30 cellular contexts compared by ENCODE assay signal in the genomic region with DNA sequence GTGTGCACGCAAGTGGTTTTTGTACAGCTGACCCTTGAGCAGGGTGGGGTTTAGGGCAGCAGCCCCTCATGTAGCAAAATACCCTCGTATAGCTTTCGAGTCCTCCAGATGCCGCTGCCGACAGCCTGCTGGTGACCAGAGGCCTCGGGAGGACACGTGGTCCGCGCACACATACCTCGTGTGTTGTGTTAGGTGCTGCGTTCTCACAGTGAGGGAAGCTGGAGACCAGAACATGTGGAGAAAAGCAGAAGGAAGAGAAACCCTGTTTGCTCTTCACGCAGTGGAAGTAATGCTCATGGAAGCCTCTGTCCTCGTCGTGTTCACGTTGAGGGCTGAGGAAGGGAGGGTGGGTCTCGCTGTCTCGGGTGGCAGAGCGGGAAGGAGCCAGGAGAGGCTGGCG. TPM values are rescaled to one million over a fixed set of nuclear protein-coding genes. Genes with fewer than 3 reads are reported as not detected.
DNase-seq lines count a peak whose midpoint lies in the region; ATAC-seq, FAIRE-seq and TF ChIP-seq lines count a peak whose summit lies in the region.
"Had no signal": no experiment of that assay in that cellular context is flagged by ENCODE, and none has a peak within 500 bp of the region (broad histone marks: within the 10 kb centered on the region; RNA-seq: fewer than 3 reads in every experiment).

No MANE protein-coding gene starts in this region.

- FAIRE-seq in D721Med (lab: Jason Lieb, UNC): no peak
- FAIRE-seq: astrocyte, endometrium, frontal cortex, RCC 7860, TTC549 had no signal

- H3K36me3 Mint-ChIP-seq in endodermal cell (ENCODE audit: low read depth): peaks cover 39% of the 10 kb centered on the region
- H3K36me3 Mint-ChIP-seq: memory B cell had no signal

- H3K4me3 ChIP-seq in endodermal cell (ENCODE audit: low read length): no peak overlapping the region
- no peak overlapping the region for H3K4me3 ChIP-seq in neutrophil (ENCODE audit: low read depth in 1 of 2, low read length in 1 of 2)
- H3K4me3 ChIP-seq: BLaER1 treated with 17β-estradiol and CSF1 and Interleukin-3, amounts not matched to agents 10 nM and 100 nM; esophagus squamous epithelium; hepatocyte; SJSA1; stomach; thyroid gland had no signal

- H3K36me3 ChIP-seq in endodermal cell (ENCODE audit: control insufficient read depth, insufficient read depth, low read length): peaks cover 12% of the 10 kb centered on the region
- peaks cover 34% of the 10 kb centered on the region for H3K36me3 ChIP-seq in neutrophil
- H3K36me3 ChIP-seq: thyroid gland had no signal

- peak overlapping the region; percentile 44 for H3K27ac Mint-ChIP-seq in endodermal cell
- H3K27ac Mint-ChIP-seq: activated CD4-positive, alpha-beta memory T cell treated with anti-CD3 and anti-CD28 coated beads, Interleukin-2, amount 10 ng/mL, durations not matched to agents 7 days and 5 days; activated naive CD8-positive, alpha-beta T cell treated with anti-CD3 and anti-CD28 coated beads for 36 hours; activated T-helper 2 cell treated with anti-CD3 and anti-CD28 coated beads, Interferon-gamma antibody, Interleukin-2, Interleukin-4, amounts not matched to agents 10 μg/mL and 5 μg/mL and 100 μg/mL, durations not matched to agents 14 hours and 24 hours and 36 hours; memory B cell had no signal

- H3K4me1 ChIP-seq in endodermal cell (ENCODE audit: control insufficient read depth, insufficient read depth, low read length) (no peaks in the 10 kb centered on the region), neutrophil (ENCODE audit: control insufficient read depth in 1 of 2, insufficient read depth in 1 of 2, low read depth in 1 of 2, low read length in 1 of 2) (peaks cover 27 to 29% of the 10 kb centered on the region in 2 experiments)
- H3K4me1 ChIP-seq: SJSA1 had no signal

- peak; percentile 63 for DNase-seq in CD1c-positive myeloid dendritic cell (ENCODE audit: extremely low spot score)
- peak; percentile 69 for DNase-seq in MV-4-11 (lab: John Stamatoyannopoulos, UW)
- DNase-seq in endodermal cell: no peak
- no peak for DNase-seq in D721Med (ENCODE audit: insufficient read length, low spot score)
- no peak for DNase-seq in AG20443 (ENCODE audit: low spot score)
- DNase-seq: activated CD4-positive, alpha-beta memory T cell treated with anti-CD3 and anti-CD28 coated beads, Interleukin-2, amount 10 ng/mL, durations not matched to agents 7 days and 5 days; activated CD4-positive, CD25-positive, alpha-beta regulatory T cell treated with anti-CD3 and anti-CD28 coated beads, Interleukin-2, amount 50 U/mL, for 72 hours; activated CD8-positive, alpha-beta memory T cell treated with anti-CD3 and anti-CD28 coated beads, Interleukin-2, amount 50 U/mL, for 48 hours; activated naive CD8-positive, alpha-beta T cell treated with anti-CD3 and anti-CD28 coated beads for 36 hours; Calu3; esophagus squamous epithelium; IMR-90; left cardiac atrium; NCI-H1105 treated with DMSO at 0.1 percent for 48 hours; NCI-H1930; NCI-H524 treated with DMSO at 0.1 percent for 48 hours; stomach; thyroid gland had no signal

- H3K27me3 Mint-ChIP-seq in endodermal cell (ENCODE audit: insufficient read depth): no peaks in the 10 kb centered on the region
- H3K27me3 Mint-ChIP-seq: activated CD4-positive, alpha-beta memory T cell treated with anti-CD3 and anti-CD28 coated beads, Interleukin-2, amount 10 ng/mL, durations not matched to agents 7 days and 5 days; activated naive CD8-positive, alpha-beta T cell treated with anti-CD3 and anti-CD28 coated beads for 36 hours; memory B cell had no signal

- H3K4me1 Mint-ChIP-seq in endodermal cell: peaks cover 2% of the 10 kb centered on the region

- no peak overlapping the region for H3K4me3 Mint-ChIP-seq in endodermal cell
- H3K4me3 Mint-ChIP-seq: activated CD4-positive, alpha-beta memory T cell treated with anti-CD3 and anti-CD28 coated beads, Interleukin-2, amount 10 ng/mL, durations not matched to agents 7 days and 5 days; activated naive CD8-positive, alpha-beta T cell treated with anti-CD3 and anti-CD28 coated beads for 36 hours; memory B cell had no signal

- no peak overlapping the region for H3K27ac ChIP-seq in endodermal cell (ENCODE audit: low read depth, low read length)
- H3K27ac ChIP-seq in neutrophil: peak overlapping the region; percentile 70
- H3K27ac ChIP-seq: esophagus squamous epithelium, hepatocyte, SJSA1, stomach, thyroid gland had no signal

- H3K9ac ChIP-seq in endodermal cell (ENCODE audit: extremely low read depth, low read length, poor library complexity, severe bottlenecking): no peak overlapping the region
- H3K9ac ChIP-seq: BLaER1 treated with 17β-estradiol and CSF1 and Interleukin-3, amounts not matched to agents 10 nM and 100 nM had no signal

- no peak for ATAC-seq in HG03571 (IDR thresholded peaks at IDR 0.05; ENCODE audit: unreplicated experiment)
- ATAC-seq: left cardiac atrium had no signal

- no peaks in the 10 kb centered on the region for H3K9me3 ChIP-seq in endodermal cell (ENCODE audit: control insufficient read depth, low read length)
- no peaks in the 10 kb centered on the region for H3K9me3 ChIP-seq in neutrophil
- H3K9me3 ChIP-seq: esophagus squamous epithelium, SJSA1, stomach, thyroid gland had no signal

- TF ChIP-seq CTCF in endodermal cell (conservative IDR thresholded peaks at IDR 0.05) (no peak), neutrophil (IDR thresholded peaks at IDR 0.05) (no peak), D721Med (IDR thresholded peaks at IDR 0.05; ENCODE audit: insufficient read depth, missing control alignments) (no peak)

- 91 to 93% methylated on average over 18 to 19 of the region's 19 CpGs for WGBS in endodermal cell (ENCODE audit: insufficient coverage in 1 of 2, insufficient read length in 1 of 2), 2 experiments

- no peaks in the 10 kb centered on the region for H3K9me3 Mint-ChIP-seq in endodermal cell
- H3K9me3 Mint-ChIP-seq: activated CD4-positive, alpha-beta memory T cell treated with anti-CD3 and anti-CD28 coated beads, Interleukin-2, amount 10 ng/mL, durations not matched to agents 7 days and 5 days; activated naive CD8-positive, alpha-beta T cell treated with anti-CD3 and anti-CD28 coated beads for 36 hours; activated T-helper 2 cell treated with anti-CD3 and anti-CD28 coated beads, Interferon-gamma antibody, Interleukin-2, Interleukin-4, amounts not matched to agents 10 μg/mL and 5 μg/mL and 100 μg/mL, durations not matched to agents 14 hours and 24 hours and 36 hours; memory B cell had no signal

- H3K27me3 ChIP-seq in endodermal cell (ENCODE audit: control insufficient read depth, insufficient read depth, low read length, poor library complexity, severe bottlenecking) (no peaks in the 10 kb centered on the region), neutrophil (no peaks in the 10 kb centered on the region)
- H3K27me3 ChIP-seq: BLaER1 treated with 17β-estradiol and CSF1 and Interleukin-3, amounts not matched to agents 10 nM and 100 nM; esophagus squamous epithelium; hepatocyte; SJSA1; stomach; thyroid gland had no signal

RNA-seq across cellular contexts. Expression of gene CSNK1G2, which starts 7.7 kb away (rescaled TPM):
- total RNA-seq in endodermal cell: 100 to 1,000 TPM; 111 to 112 TPM
- polyA plus RNA-seq in endodermal cell (2013, experiment 1 of 2): 107 TPM
- polyA plus RNA-seq in endodermal cell (2013, experiment 2 of 2): 98.1 TPM

RNA-seq across cellular contexts. Expression of gene ADAT3, which starts 43.5 kb away (rescaled TPM):
- 10 to 100 TPM in 1 of 2 donors, 1 to 10 TPM in 1; 9.9 to 13.8 TPM for total RNA-seq in endodermal cell
- 4.5 TPM for polyA plus RNA-seq in endodermal cell (2013, experiment 1 of 2)
- polyA plus RNA-seq in endodermal cell (2013, experiment 2 of 2): 3.1 TPM

RNA-seq across cellular contexts. Expression of gene SCAMP4, which starts 43.5 kb away (rescaled TPM):
- total RNA-seq in endodermal cell: 10 to 100 TPM; 69.6 to 75.3 TPM
- 46.5 TPM for polyA plus RNA-seq in endodermal cell (2013, experiment 1 of 2)
- 42.9 TPM for polyA plus RNA-seq in endodermal cell (2013, experiment 2 of 2)

Comparison
In these comparisons a context has a peak if more than half of its experiments do, and no peak if none do; other contexts are left out.
1. DNase-seq: peak in CD1c-positive myeloid dendritic cell (single experiment) and MV-4-11 (single experiment); none in endodermal cell (single experiment), D721Med (single experiment) and AG20443 (single experiment).